ENCODE assay signal across 23 cellular contexts in genomic region chr3:42670670-42671069, GRCh38. TPM values are rescaled to one million over a fixed set of nuclear protein-coding genes. Genes with fewer than 3 reads are reported as not detected.
"Had no signal": no experiment of that assay in that cellular context is flagged by ENCODE, and none has a peak within 500 bp of the region (broad histone marks: within the 10 kb centered on the region; RNA-seq: fewer than 3 reads in every experiment).

No MANE protein-coding gene starts in this region.

- ATAC-seq: gastrocnemius medialis; left lung; lower lobe of right lung; sciatic nerve; stimulated activated memory B cell treated with anti-CD40 and anti-IgM and Interleukin-4, amounts not matched to agents 10 μg/mL and 1 μg/mL and 100 μg/mL, for 72 hours had no signal

- H3K36me3 ChIP-seq: esophagus muscularis mucosa, gastrocnemius medialis, left lung, lower lobe of right lung, spleen, tibial nerve had no signal

- H3K4me1 ChIP-seq: left lung, lower lobe of right lung, spleen had no signal

- H3K4me3 ChIP-seq: esophagus muscularis mucosa, gastrocnemius medialis, left lung, lower lobe of right lung, spleen, testis, tibial nerve had no signal

- DNase-seq: effector memory CD4-positive, alpha-beta T cell; immature natural killer cell; left lung; lower lobe of right lung; midbrain; occipital lobe; posterior cingulate gyrus; spleen; stimulated activated CD4-positive, alpha-beta T cell treated with anti-CD3 and anti-CD28 coated beads, Interleukin-15, amount 100 ng/mL, for 24 hours; stimulated activated CD4-positive, alpha-beta T cell treated with anti-CD3 and anti-CD28 coated beads, Interleukin-1b, Interleukin-23, amount 100 ng/mL, for 48 hours; stimulated activated CD4-positive, alpha-beta T cell treated with anti-CD3 and anti-CD28 coated beads, Interleukin-4, amount 100 ng/mL, for 24 hours; testis had no signal

- H3K27me3 ChIP-seq: gastrocnemius medialis, left lung, testis, tibial nerve had no signal

- FAIRE-seq: keratinocyte had no signal

- H3K9me3 ChIP-seq: esophagus muscularis mucosa, gastrocnemius medialis, left lung, lower lobe of right lung, testis had no signal

- H3K27ac ChIP-seq: epithelial cell of prostate, esophagus muscularis mucosa, gastrocnemius medialis, left lung, lower lobe of right lung, spleen, testis, tibial nerve had no signal

RNA-seq across cellular contexts. Expression of gene KLHL40, which starts 14.7 kb away (rescaled TPM):
- total RNA-seq: fibroblast of villous mesenchyme, left lung, lower lobe of right lung, occipital lobe, pulmonary artery endothelial cell, spleen, subcutaneous adipose tissue, ureter had no signal
- polyA plus RNA-seq: immature natural killer cell, keratinocyte had no signal

RNA-seq across cellular contexts. Expression of gene HHATL, which starts 31.9 kb away (rescaled TPM):
- total RNA-seq: fibroblast of villous mesenchyme, occipital lobe, pulmonary artery endothelial cell, sciatic nerve, spleen had no signal
- polyA plus RNA-seq: immature natural killer cell, keratinocyte had no signal
